ENCODE assay signal across 28 cellular contexts in the genomic region with DNA sequence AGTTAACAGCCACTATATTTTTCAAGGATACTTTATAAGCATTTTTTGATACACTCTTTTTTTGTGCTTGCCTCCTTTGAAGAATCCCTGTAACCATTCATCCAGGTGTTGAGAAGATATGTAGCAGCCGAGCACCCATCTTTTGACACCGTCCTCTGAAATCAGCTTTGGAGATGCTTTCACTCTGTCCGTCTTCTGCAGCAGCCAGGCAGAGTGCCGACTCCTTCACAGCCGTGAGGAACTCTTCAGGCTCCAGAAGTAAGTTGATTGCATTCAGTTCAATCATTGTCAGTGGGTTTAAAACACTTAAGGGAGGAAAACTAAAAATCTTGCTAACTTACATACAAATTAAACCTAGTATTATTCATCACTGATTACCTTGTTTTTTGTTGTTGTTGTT.
"Had no signal": no experiment of that assay in that cellular context is flagged by ENCODE, and none has a peak within 500 bp of the region (broad histone marks: within the 10 kb centered on the region; RNA-seq: fewer than 3 reads in every experiment).

No MANE protein-coding gene starts in this region.

- H3K36me3 ChIP-seq: neural progenitor cell, ovary, right lobe of liver, sigmoid colon, stomach, thoracic aorta, thyroid gland, tibial nerve, upper lobe of left lung, vagina had no signal

- FAIRE-seq: small intestine, urothelium cell line had no signal

- H3K27me3 Mint-ChIP-seq: naive thymus-derived CD8-positive, alpha-beta T cell; natural killer cell treated with Interleukin-12 subunit alpha and Interleukin-12 subunit beta and Interleukin-15 and Interleukin-18, amount 100 ng/mL, for 72 hours; progenitor cell of endocrine pancreas; stimulated activated naive B cell treated with anti-CD40 and anti-IgM and Interleukin-4, amounts not matched to agents 10 μg/mL and 1 μg/mL and 100 μg/mL, for 72 hours; stimulated activated naive CD8-positive, alpha-beta T cell treated with anti-CD3 and anti-CD28 coated beads, Interleukin-15, Interleukin-2, amounts not matched to agents 100 ng/mL and 50 ng/mL, for 24 hours had no signal

- H3K36me3 Mint-ChIP-seq: naive thymus-derived CD8-positive, alpha-beta T cell; natural killer cell treated with Interleukin-12 subunit alpha and Interleukin-12 subunit beta and Interleukin-15 and Interleukin-18, amount 100 ng/mL, for 72 hours; neural progenitor cell; stimulated activated effector memory CD8-positive, alpha-beta T cell treated with anti-CD3 and anti-CD28 coated beads, Interleukin-12 subunit alpha, Interleukin-12 subunit beta, amount 100 ng/mL, for 72 hours; stimulated activated naive B cell treated with anti-CD40 and anti-IgM and Interleukin-4, amounts not matched to agents 10 μg/mL and 1 μg/mL and 100 μg/mL, for 72 hours had no signal

- H3K27ac Mint-ChIP-seq: naive thymus-derived CD8-positive, alpha-beta T cell; natural killer cell treated with Interleukin-12 subunit alpha and Interleukin-12 subunit beta and Interleukin-15 and Interleukin-18, amount 100 ng/mL, for 72 hours; neural progenitor cell; progenitor cell of endocrine pancreas; stimulated activated effector memory CD8-positive, alpha-beta T cell treated with anti-CD3 and anti-CD28 coated beads, Interleukin-12 subunit alpha, Interleukin-12 subunit beta, amount 100 ng/mL, for 72 hours; stimulated activated naive B cell treated with anti-CD40 and anti-IgM and Interleukin-4, amounts not matched to agents 10 μg/mL and 1 μg/mL and 100 μg/mL, for 72 hours; stimulated activated naive CD8-positive, alpha-beta T cell treated with anti-CD3 and anti-CD28 coated beads, Interleukin-15, Interleukin-2, amounts not matched to agents 100 ng/mL and 50 ng/mL, for 24 hours had no signal

- H3K27me3 ChIP-seq: neural progenitor cell, ovary, right lobe of liver, sigmoid colon, stomach, thyroid gland, tibial nerve, upper lobe of left lung, vagina had no signal

- H3K79me2 ChIP-seq: parathyroid adenoma had no signal

- ATAC-seq: naive thymus-derived CD8-positive, alpha-beta T cell; natural killer cell treated with Interleukin-12 subunit alpha and Interleukin-12 subunit beta and Interleukin-15 and Interleukin-18, amount 100 ng/mL, for 72 hours; psoas muscle; right cardiac atrium; right lobe of liver; stimulated activated effector memory CD8-positive, alpha-beta T cell treated with anti-CD3 and anti-CD28 coated beads, Interleukin-12 subunit alpha, Interleukin-12 subunit beta, amount 100 ng/mL, for 72 hours; stimulated activated naive B cell treated with anti-CD40 and anti-IgM and Interleukin-4, amounts not matched to agents 10 μg/mL and 1 μg/mL and 100 μg/mL, for 72 hours had no signal

- H3K4me1 ChIP-seq: neural progenitor cell, parathyroid adenoma, psoas muscle, right lobe of liver, sigmoid colon, stomach, thyroid gland, tibial nerve, upper lobe of left lung, vagina had no signal

- H3K4me3 Mint-ChIP-seq: naive thymus-derived CD8-positive, alpha-beta T cell; natural killer cell treated with Interleukin-12 subunit alpha and Interleukin-12 subunit beta and Interleukin-15 and Interleukin-18, amount 100 ng/mL, for 72 hours; neural progenitor cell; stimulated activated effector memory CD8-positive, alpha-beta T cell treated with anti-CD3 and anti-CD28 coated beads, Interleukin-12 subunit alpha, Interleukin-12 subunit beta, amount 100 ng/mL, for 72 hours; stimulated activated naive B cell treated with anti-CD40 and anti-IgM and Interleukin-4, amounts not matched to agents 10 μg/mL and 1 μg/mL and 100 μg/mL, for 72 hours; stimulated activated naive CD8-positive, alpha-beta T cell treated with anti-CD3 and anti-CD28 coated beads, Interleukin-15, Interleukin-2, amounts not matched to agents 100 ng/mL and 50 ng/mL, for 24 hours had no signal

- H3K9me3 Mint-ChIP-seq: neural progenitor cell; stimulated activated effector memory CD8-positive, alpha-beta T cell treated with anti-CD3 and anti-CD28 coated beads, Interleukin-12 subunit alpha, Interleukin-12 subunit beta, amount 100 ng/mL, for 72 hours; stimulated activated naive B cell treated with anti-CD40 and anti-IgM and Interleukin-4, amounts not matched to agents 10 μg/mL and 1 μg/mL and 100 μg/mL, for 72 hours; stimulated activated naive CD8-positive, alpha-beta T cell treated with anti-CD3 and anti-CD28 coated beads, Interleukin-15, Interleukin-2, amounts not matched to agents 100 ng/mL and 50 ng/mL, for 24 hours had no signal

- H3K27ac ChIP-seq: neural progenitor cell, ovary, parathyroid adenoma, psoas muscle, right lobe of liver, sigmoid colon, stomach, thoracic aorta, thyroid gland, tibial nerve, upper lobe of left lung, vagina had no signal

- H3K4me3 ChIP-seq: neural progenitor cell, ovary, psoas muscle, right lobe of liver, sigmoid colon, stomach, thoracic aorta, thyroid gland, tibial nerve, upper lobe of left lung, vagina had no signal

- H3K4me1 Mint-ChIP-seq: naive thymus-derived CD8-positive, alpha-beta T cell; neural progenitor cell; stimulated activated effector memory CD8-positive, alpha-beta T cell treated with anti-CD3 and anti-CD28 coated beads, Interleukin-12 subunit alpha, Interleukin-12 subunit beta, amount 100 ng/mL, for 72 hours; stimulated activated naive B cell treated with anti-CD40 and anti-IgM and Interleukin-4, amounts not matched to agents 10 μg/mL and 1 μg/mL and 100 μg/mL, for 72 hours had no signal

- H2AFZ ChIP-seq: neural progenitor cell, parathyroid adenoma had no signal

- H3K9ac ChIP-seq: neural progenitor cell, parathyroid adenoma had no signal

- H3K4me2 ChIP-seq: neural progenitor cell had no signal

- H3K9me3 ChIP-seq: ovary, psoas muscle, right lobe of liver, sigmoid colon, thoracic aorta, thyroid gland, tibial nerve, upper lobe of left lung, vagina had no signal

- DNase-seq: naive thymus-derived CD8-positive, alpha-beta T cell; occipital lobe; ovary; psoas muscle; right cardiac atrium; right lobe of liver; sigmoid colon; small intestine; stimulated activated CD4-positive, alpha-beta T cell treated with anti-CD3 and anti-CD28 coated beads, Interleukin-15, amount 100 ng/mL, for 24 hours; stimulated activated CD4-positive, alpha-beta T cell treated with anti-CD3 and anti-CD28 coated beads, Interleukin-2, amount 100 ng/mL, for 24 hours; stimulated activated CD4-positive, alpha-beta T cell treated with anti-CD3 and anti-CD28 coated beads, Interleukin-2, amount 100 ng/mL, for 48 hours; stimulated activated CD4-positive, alpha-beta T cell treated with anti-CD3 and anti-CD28 coated beads, Interleukin-4, amount 100 ng/mL, for 24 hours; stimulated activated naive B cell treated with anti-CD40 and anti-IgM and Interleukin-4, amounts not matched to agents 10 μg/mL and 1 μg/mL and 100 μg/mL, for 72 hours; stimulated activated naive CD4-positive, alpha-beta T cell treated with Interleukin-2 at 50 U/mL for 16 hours; stomach; thyroid gland; trophoblast cell; upper lobe of left lung had no signal
